In genomic region chr21:28587748-28588147, GRCh38 we compare ENCODE assay signal across 27 cellular contexts.
DNase-seq lines count a peak whose midpoint lies in the region; ATAC-seq, FAIRE-seq and TF ChIP-seq lines count a peak whose summit lies in the region.
"Had no signal": no experiment of that assay in that cellular context is flagged by ENCODE, and none has a peak within 500 bp of the region (broad histone marks: within the 10 kb centered on the region; RNA-seq: fewer than 3 reads in every experiment).

No MANE protein-coding gene starts in this region.

- H3K4me3 ChIP-seq in bronchial epithelial cell (ENCODE audit: low read depth, low read length): no peak overlapping the region
- H3K4me3 ChIP-seq: K562, psoas muscle, skin epidermis, thoracic aorta had no signal

- DNase-seq in DMS53 (lab: John Stamatoyannopoulos, UW): peak; percentile 46
- peak; percentile 24 for DNase-seq in HS-27A (ENCODE audit: low read depth)
- peak; percentile 22 for DNase-seq in bronchial epithelial cell (ENCODE audit: low read depth)
- DNase-seq in myocyte (ENCODE audit: low read depth): peak; percentile 19
- no peak for DNase-seq in stimulated activated CD4-positive, alpha-beta T cell treated with anti-CD3 and anti-CD28 coated beads, Interleukin-15, amount 100 ng/mL, for 24 hours
- DNase-seq in kidney tubule cell (ENCODE audit: low spot score): no peak
- DNase-seq: activated CD4-positive, alpha-beta T cell treated with anti-CD3 and anti-CD28 coated beads for 48 hours; activated naive CD4-positive, alpha-beta T cell treated with Interleukin-2 at 50 U/mL for 16 hours; activated T-cell treated with anti-CD3 and anti-CD28 coated beads, Interleukin-2, amount 50 U/mL, for 48 hours; amygdala; CD8-positive, alpha-beta T cell; DMS153; mammary epithelial cell; NCI-H187 treated with DMSO at 0.1 percent for 48 hours; NCI-H226; OCI-M1; psoas muscle; SIG-M5; stimulated activated CD4-positive, alpha-beta T cell treated with anti-CD3 and anti-CD28 coated beads, Interleukin-2, amount 100 ng/mL, for 24 hours; T-helper 1 cell had no signal

- no peaks in the 10 kb centered on the region for H3K36me3 ChIP-seq in bronchial epithelial cell (ENCODE audit: control insufficient read depth, insufficient read depth, low read length)
- H3K36me3 ChIP-seq: thoracic aorta had no signal

- H3K27me3 ChIP-seq in bronchial epithelial cell (ENCODE audit: control insufficient read depth, insufficient read depth, low read length): no peaks in the 10 kb centered on the region

- ATAC-seq in HG03175 (IDR thresholded peaks at IDR 0.05; ENCODE audit: unreplicated experiment) (no peak), GM18907 (IDR thresholded peaks at IDR 0.05; ENCODE audit: unreplicated experiment) (no peak)
- ATAC-seq: CD8-positive, alpha-beta T cell; K562; psoas muscle; stimulated activated effector memory CD8-positive, alpha-beta T cell treated with anti-CD3 and anti-CD28 coated beads, Interleukin-12 subunit alpha, Interleukin-12 subunit beta, amount 100 ng/mL, for 72 hours had no signal

- no peak for TF ChIP-seq CTCF in bronchial epithelial cell (IDR thresholded peaks at IDR 0.05; ENCODE audit: insufficient read depth, low read length, severe bottlenecking)

- FAIRE-seq in bronchial epithelial cell (lab: Jason Lieb, UNC): no peak
- FAIRE-seq: GM12892, K562 had no signal

Comparison
In these comparisons a context has a peak if more than half of its experiments do, and no peak if none do; other contexts are left out.
1. DNase-seq: peak in DMS53 (single experiment), HS-27A (single experiment), bronchial epithelial cell (single experiment) and myocyte (single experiment); none in stimulated activated CD4-positive, alpha-beta T cell treated with anti-CD3 and anti-CD28 coated beads, Interleukin-15, amount 100 ng/mL, for 24 hours (single experiment) and kidney tubule cell (single experiment).